ENCODE assay signal across 13 cellular contexts in the genomic region with DNA sequence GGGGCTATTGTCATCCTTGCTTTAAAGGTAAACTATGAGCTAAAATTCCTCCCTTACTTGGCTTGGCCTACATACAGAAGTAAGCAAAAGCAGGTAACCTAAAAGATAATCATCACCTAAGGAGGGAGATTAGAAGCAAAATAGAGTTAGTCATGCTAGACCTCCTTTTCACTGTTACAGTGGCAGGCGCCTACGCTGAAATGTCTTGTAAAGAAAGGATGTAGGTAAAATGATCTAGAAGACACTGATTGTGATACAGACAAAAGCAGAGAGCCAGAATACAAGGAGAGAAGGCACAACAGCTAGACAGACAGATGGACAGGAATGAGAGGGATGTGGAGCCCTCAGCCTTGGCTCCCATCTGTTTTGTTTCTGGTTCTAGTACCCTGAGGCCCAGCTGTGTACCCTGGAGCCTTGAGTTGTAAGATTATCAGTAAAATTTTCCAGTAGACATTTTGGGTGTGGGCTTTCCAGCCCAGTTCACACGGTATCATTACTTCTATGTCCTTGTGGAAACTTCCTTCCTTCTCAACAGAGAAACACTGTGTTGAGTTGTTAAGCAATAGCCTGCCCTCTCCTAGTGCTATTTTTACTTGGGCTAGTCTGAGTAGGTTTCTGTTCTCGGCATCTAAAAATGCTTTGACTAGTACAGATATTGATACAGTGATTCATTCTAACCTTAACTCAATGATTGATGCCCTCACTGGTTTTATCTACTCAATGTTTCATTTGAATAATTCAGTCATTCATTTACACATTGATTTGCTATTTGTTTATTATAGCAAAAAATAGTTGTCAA. TPM values are rescaled to one million over a fixed set of nuclear protein-coding genes. Genes with fewer than 3 reads are reported as not detected.
A peak's percentile ranks its signal among the peaks of the same experiment; 100 is the strongest.
DNase-seq lines count a peak whose midpoint lies in the region; ATAC-seq and TF ChIP-seq lines count a peak whose summit lies in the region.
"Had no signal": no experiment of that assay in that cellular context is flagged by ENCODE, and none has a peak within 500 bp of the region (broad histone marks: within the 10 kb centered on the region; RNA-seq: fewer than 3 reads in every experiment).

No MANE protein-coding gene starts in this region.

- no peaks in the 10 kb centered on the region for H3K9me3 Mint-ChIP-seq in activated CD4-positive, alpha-beta T cell treated with anti-CD3 and anti-CD28 coated beads, Interleukin-2, amount 10 ng/mL, durations not matched to agents 24 days and 14 days
- H3K9me3 Mint-ChIP-seq in progenitor cell of endocrine pancreas (ENCODE audit: low read depth), result peaks cover 3% of the 10 kb centered on the region
- H3K9me3 Mint-ChIP-seq: activated naive CD8-positive, alpha-beta T cell treated with anti-CD3 and anti-CD28 coated beads, Interleukin-2, amount 50 U/mL, for 24 hours had no signal

- H3K4me3 ChIP-seq in SJCRH30, result no peak overlapping the region
- H3K4me3 ChIP-seq: GM23248 had no signal

- no peaks in the 10 kb centered on the region for H3K27me3 ChIP-seq in SJCRH30

- intact Hi-C loops in activated CD4-positive, alpha-beta T cell treated with anti-CD3 and anti-CD28 coated beads, Interleukin-2, amount 10 ng/mL, durations not matched to agents 24 days and 14 days (cut with micrococcal nuclease), result no loop called here

- H3K27ac ChIP-seq in SJCRH30, result peak overlapping the region; percentile 38; the same call in 1 of the 2 replicates
- H3K27ac ChIP-seq: GM23248 had no signal

- H3K4me1 Mint-ChIP-seq in activated CD4-positive, alpha-beta T cell treated with anti-CD3 and anti-CD28 coated beads, Interleukin-2, amount 10 ng/mL, durations not matched to agents 24 days and 14 days, result no peaks in the 10 kb centered on the region
- H3K4me1 Mint-ChIP-seq in progenitor cell of endocrine pancreas (ENCODE audit: low read depth), result no peaks in the 10 kb centered on the region
- H3K4me1 Mint-ChIP-seq: activated naive CD8-positive, alpha-beta T cell treated with anti-CD3 and anti-CD28 coated beads, Interleukin-2, amount 50 U/mL, for 24 hours had no signal

- no peaks in the 10 kb centered on the region for H3K9me3 ChIP-seq in SJCRH30 (replicated peaks)

- DNase-seq in SJCRH30, result no peak
- no peak for DNase-seq in activated CD4-positive, alpha-beta T cell treated with anti-CD3 and anti-CD28 coated beads, Interleukin-2, amount 10 ng/mL, durations not matched to agents 24 days and 14 days
- DNase-seq in progenitor cell of endocrine pancreas (ENCODE audit: low spot score, unreplicated experiment), result no peak
- DNase-seq in SKM-1 (lab: John Stamatoyannopoulos, UW; ENCODE audit: unreplicated experiment), result no peak
- DNase-seq in COLO829 (ENCODE audit: low spot score), result no peak
- DNase-seq: activated CD4-positive, alpha-beta T cell treated with anti-CD3 and anti-CD28 coated beads for 1 hour; activated naive CD8-positive, alpha-beta T cell treated with anti-CD3 and anti-CD28 coated beads, Interleukin-2, amount 50 U/mL, for 24 hours; Calu3; effector CD4-positive, alpha-beta T cell; GM23248 had no signal

- H3K36me3 Mint-ChIP-seq in activated CD4-positive, alpha-beta T cell treated with anti-CD3 and anti-CD28 coated beads, Interleukin-2, amount 10 ng/mL, durations not matched to agents 24 days and 14 days (ENCODE audit: low read depth), result no peaks in the 10 kb centered on the region
- H3K36me3 Mint-ChIP-seq in progenitor cell of endocrine pancreas (ENCODE audit: insufficient read depth), result no peaks in the 10 kb centered on the region

- ATAC-seq in GM18861 (IDR thresholded peaks at IDR 0.05; ENCODE audit: unreplicated experiment) (peak; percentile 83), GM21526 (IDR thresholded peaks at IDR 0.05; ENCODE audit: low FRiP score, unreplicated experiment) (peak; percentile 95), HG03097 (IDR thresholded peaks at IDR 0.05; ENCODE audit: low FRiP score, unreplicated experiment) (peak; percentile 69)
- ATAC-seq: activated naive CD8-positive, alpha-beta T cell treated with anti-CD3 and anti-CD28 coated beads, Interleukin-2, amount 50 U/mL, for 24 hours had no signal

- H3K4me1 ChIP-seq in SJCRH30, result peaks cover 11% of the 10 kb centered on the region; the same call in 1 of the 2 replicates

- H3K36me3 ChIP-seq in SJCRH30, result no peaks in the 10 kb centered on the region

- H3K4me3 Mint-ChIP-seq in activated CD4-positive, alpha-beta T cell treated with anti-CD3 and anti-CD28 coated beads, Interleukin-2, amount 10 ng/mL, durations not matched to agents 24 days and 14 days, result no peak overlapping the region
- no peak overlapping the region for H3K4me3 Mint-ChIP-seq in progenitor cell of endocrine pancreas (ENCODE audit: low read depth)
- H3K4me3 Mint-ChIP-seq: activated naive CD8-positive, alpha-beta T cell treated with anti-CD3 and anti-CD28 coated beads, Interleukin-2, amount 50 U/mL, for 24 hours had no signal

- TF ChIP-seq CTCF in progenitor cell of endocrine pancreas (IDR thresholded peaks at IDR 0.05; ENCODE audit: unreplicated experiment), result no peak

- H3K27me3 Mint-ChIP-seq in activated CD4-positive, alpha-beta T cell treated with anti-CD3 and anti-CD28 coated beads, Interleukin-2, amount 10 ng/mL, durations not matched to agents 24 days and 14 days, result no peaks in the 10 kb centered on the region
- H3K27me3 Mint-ChIP-seq in progenitor cell of endocrine pancreas, result no peaks in the 10 kb centered on the region

- H3K27ac Mint-ChIP-seq in activated CD4-positive, alpha-beta T cell treated with anti-CD3 and anti-CD28 coated beads, Interleukin-2, amount 10 ng/mL, durations not matched to agents 24 days and 14 days, result no peak overlapping the region
- no peak overlapping the region for H3K27ac Mint-ChIP-seq in progenitor cell of endocrine pancreas
- H3K27ac Mint-ChIP-seq: activated naive CD8-positive, alpha-beta T cell treated with anti-CD3 and anti-CD28 coated beads, Interleukin-2, amount 50 U/mL, for 24 hours had no signal

RNA-seq across cellular contexts. Expression of gene C16orf78, which starts 7.7 kb away (rescaled TPM):
- total RNA-seq in SJCRH30 (2014; rRNA removed; shearing (Covaris generic)), result not detected in 2 replicates
- not detected in 2 replicates for total RNA-seq in activated CD4-positive, alpha-beta T cell treated with anti-CD3 and anti-CD28 coated beads, Interleukin-2, amount 10 ng/mL, durations not matched to agents 24 days and 14 days
- not detected in 2 replicates for total RNA-seq in progenitor cell of endocrine pancreas
- total RNA-seq: Calu3, GM23248 had no signal
